Comparison of ENCODE assay signal across 8 cellular contexts in genomic region chr15:34101366-34102174, GRCh38. TPM values are rescaled to one million over a fixed set of nuclear protein-coding genes. Genes with fewer than 3 reads are reported as not detected.
DNase-seq lines count a peak whose midpoint lies in the region; TF ChIP-seq lines count a peak whose summit lies in the region.

EMC7 (minus strand) TSS chr15:34101862; CDS start chr15:34101839, 23 bp downstream.
PGBD4 (plus strand) TSS chr15:34102083; CDS start chr15:34102532, 449 bp downstream.

- peaks cover 28% of the 10 kb centered on the region for H3K4me1 Mint-ChIP-seq in activated naive CD4-positive, alpha-beta T cell treated with anti-CD3 and anti-CD28 coated beads for 36 hours (ENCODE audit: low read depth)
- H3K4me1 Mint-ChIP-seq in neural progenitor cell = peaks cover 17% of the 10 kb centered on the region

- H3K27me3 ChIP-seq in SJSA1 (replicated peaks) = no peaks in the 10 kb centered on the region
- H3K27me3 ChIP-seq in neural progenitor cell = no peaks in the 10 kb centered on the region
- no peaks in the 10 kb centered on the region for H3K27me3 ChIP-seq in stomach smooth muscle (ENCODE audit: control insufficient read depth in 1 of 2, insufficient read depth in 2 of 2, low read length in 2 of 2)

- H3K36me3 ChIP-seq in SJSA1 (peaks cover 17% of the 10 kb centered on the region), neural progenitor cell (no peaks in the 10 kb centered on the region), stomach smooth muscle (ENCODE audit: control insufficient read depth in 2 of 2, insufficient read depth in 2 of 2, low read length in 2 of 2) (peaks cover 0 to 5% of the 10 kb centered on the region in 2 donors)

- no peaks in the 10 kb centered on the region for H3F3A ChIP-seq in neural progenitor cell (ENCODE audit: low read depth)

- H4K20me1 ChIP-seq in neural progenitor cell (ENCODE audit: low read depth) = no peaks in the 10 kb centered on the region

- TF ChIP-seq CTCF in HFF-Myc (IDR thresholded peaks at IDR 0.05; ENCODE audit: low read depth, low read length, missing control alignments) = no peak
- TF ChIP-seq CTCF in neural progenitor cell (IDR thresholded peaks at IDR 0.05) = no peak

- no peaks in the 10 kb centered on the region for H3K9me3 ChIP-seq in SJSA1 (replicated peaks)
- no peaks in the 10 kb centered on the region for H3K9me3 ChIP-seq in neural progenitor cell (ENCODE audit: low read depth)
- H3K9me3 ChIP-seq in stomach smooth muscle (ENCODE audit: control insufficient read depth in 2 of 2, low read length in 2 of 2) = no peaks in the 10 kb centered on the region

- intact Hi-C loops in activated naive CD4-positive, alpha-beta T cell treated with anti-CD3 and anti-CD28 coated beads for 36 hours (cut with micrococcal nuclease) = loop anchor here (1.0 to 10.0 kb wide), 11 partner anchors 62 to 1487 kb away; partner anchors contain the start of genes AQR, ARHGAP11A, AVEN and DPH6

- peak within 1 kb of the TSS; percentile 96 for H3K27ac Mint-ChIP-seq in activated naive CD4-positive, alpha-beta T cell treated with anti-CD3 and anti-CD28 coated beads for 36 hours
- peak within 1 kb of the TSS; percentile 98 for H3K27ac Mint-ChIP-seq in neural progenitor cell

- H3K9me3 Mint-ChIP-seq in activated naive CD4-positive, alpha-beta T cell treated with anti-CD3 and anti-CD28 coated beads for 36 hours = peaks cover 19% of the 10 kb centered on the region
- no peaks in the 10 kb centered on the region for H3K9me3 Mint-ChIP-seq in neural progenitor cell

- peak within 1 kb of the TSS; percentile 80 for H3K9ac ChIP-seq in neural progenitor cell
- peak within 1 kb of the TSS; percentile 97 to 98 for H3K9ac ChIP-seq in stomach smooth muscle (ENCODE audit: low read length in 2 of 2)

- peak within 1 kb of the TSS; percentile 63 for H3K27ac ChIP-seq in SJSA1
- H3K27ac ChIP-seq in neural progenitor cell = peak within 1 kb of the TSS; percentile 19
- H3K27ac ChIP-seq in stomach smooth muscle (ENCODE audit: low read length) = peak within 1 kb of the TSS; percentile 88

- CTCF ChIA-PET in activated naive CD4-positive, alpha-beta T cell treated with anti-CD3 and anti-CD28 coated beads for 36 hours (lab: Charles Lee) = interaction anchor here (0.6 to 1.8 kb wide), 5 partner anchors 9 to 664 kb away, joined by 3 to 4 read pairs (median 3); partner anchors contain the start of gene KATNBL1

- DNase-seq in GM04503 (ENCODE audit: low read depth) (peak; percentile 96), HFF-Myc (ENCODE audit: extremely low read depth, low read depth) (peak; percentile 96), MV-4-11 (lab: John Stamatoyannopoulos, UW) (peak; percentile 99), SJSA1 (ENCODE audit: low read depth in 1 of 2, low spot score in 2 of 2) (peak; percentile 97 to 99), foreskin melanocyte (peak; percentile 99), neural progenitor cell (ENCODE audit: low spot score) (peak; percentile 98)
- peak; percentile 100 for DNase-seq in activated naive CD4-positive, alpha-beta T cell treated with anti-CD3 and anti-CD28 coated beads for 36 hours

- H3K4me3 Mint-ChIP-seq in activated naive CD4-positive, alpha-beta T cell treated with anti-CD3 and anti-CD28 coated beads for 36 hours = peak within 1 kb of the TSS; percentile 99
- H3K4me3 Mint-ChIP-seq in neural progenitor cell = peak within 1 kb of the TSS; percentile 94

- H3K4me1 ChIP-seq in SJSA1 (replicated peaks) (peaks cover 13% of the 10 kb centered on the region), neural progenitor cell (peaks cover 5% of the 10 kb centered on the region), stomach smooth muscle (ENCODE audit: control insufficient read depth, insufficient read depth, low read length) (peaks cover 15% of the 10 kb centered on the region)

- peak within 1 kb of the TSS; percentile 85 for H3K4me2 ChIP-seq in neural progenitor cell

- peaks cover 42% of the 10 kb centered on the region for H3K79me2 ChIP-seq in neural progenitor cell (ENCODE audit: low read depth)

- no peaks in the 10 kb centered on the region for H3K27me3 Mint-ChIP-seq in activated naive CD4-positive, alpha-beta T cell treated with anti-CD3 and anti-CD28 coated beads for 36 hours (ENCODE audit: low read depth)
- H3K27me3 Mint-ChIP-seq in neural progenitor cell (ENCODE audit: insufficient read depth, low read depth) = peaks cover 2% of the 10 kb centered on the region

- H3K4me3 ChIP-seq in HFF-Myc (replicated peaks; ENCODE audit: low read depth, low read length) (peak within 1 kb of the TSS; percentile 86), SJSA1 (peak within 1 kb of the TSS; percentile 75), neural progenitor cell (peak within 1 kb of the TSS; percentile 70), stomach smooth muscle (ENCODE audit: low read length in 2 of 2) (peak within 1 kb of the TSS; percentile 97 to 99)

- H3K36me3 Mint-ChIP-seq in activated naive CD4-positive, alpha-beta T cell treated with anti-CD3 and anti-CD28 coated beads for 36 hours (ENCODE audit: low read depth) = peaks cover 35% of the 10 kb centered on the region
- H3K36me3 Mint-ChIP-seq in neural progenitor cell = peaks cover 3% of the 10 kb centered on the region

- H2AFZ ChIP-seq in neural progenitor cell (replicated peaks) = peak within 1 kb of the TSS; percentile 79

RNA-seq across cellular contexts. Expression of gene EMC7, which starts in this region (rescaled TPM):
- 27.1 and 42.5 TPM in 2 replicates for total RNA-seq in SJSA1 (2014; rRNA removed; shearing (Covaris generic))
- total RNA-seq in activated naive CD4-positive, alpha-beta T cell treated with anti-CD3 and anti-CD28 coated beads for 36 hours = 10 to 100 TPM; 51.8 to 56.2 TPM
- 18.6 and 25.6 TPM in 2 replicates for total RNA-seq in neural progenitor cell (ENCODE audit: low replicate concordance)

RNA-seq across cellular contexts. Expression of gene PGBD4, which starts in this region (rescaled TPM):
- 1.5 and 2.5 TPM in 2 replicates for total RNA-seq in SJSA1 (2014; rRNA removed; shearing (Covaris generic))
- total RNA-seq in activated naive CD4-positive, alpha-beta T cell treated with anti-CD3 and anti-CD28 coated beads for 36 hours = 1 to 10 TPM; 2.0 TPM
- total RNA-seq in neural progenitor cell (ENCODE audit: low replicate concordance) = 0.93 and 1.7 TPM in 2 replicates

Comparison
In these comparisons a context has a peak if more than half of its experiments do, and no peak if none do; other contexts are left out.
1. Peak in every context shown above with its lines: DNase-seq, H3K4me3 ChIP-seq and H3K27ac ChIP-seq.
2. H3K27ac ChIP-seq: peak in every context shown above with its lines; median percentile 88 in stomach smooth muscle; 63 in SJSA1; 19 in neural progenitor cell.